In genomic region chr2:122748552-122749011, GRCh38 we compare ENCODE assay signal across 1 cellular context.
TF ChIP-seq lines count a peak whose summit lies in the region.

No MANE protein-coding gene starts in this region.

TF ChIP-seq in SK-N-SH treated with all-trans-retinoic acid at 6 μM for 48 hours, 23 proteins besides CTCF, POLR2A, EP300 and RAD21 (continued from another document):
- TF ChIP-seq PATZ1 (CRISPR knock-in tag; IDR thresholded peaks at IDR 0.05; ENCODE audit: borderline replicate concordance) = no peak
- TF ChIP-seq RARB (CRISPR knock-in tag; IDR thresholded peaks at IDR 0.05) = no peak
- no peak for TF ChIP-seq ZNF8 (CRISPR knock-in tag; IDR thresholded peaks at IDR 0.05)
- no peak for TF ChIP-seq ZNF565 (CRISPR knock-in tag; conservative IDR thresholded peaks at IDR 0.05; ENCODE audit: low read depth)
